ENCODE assay signal across 3 cellular contexts in genomic region chr1:90713741-90714509, GRCh38.
TF ChIP-seq lines count a peak whose summit lies in the region.

No MANE protein-coding gene starts in this region.

TF ChIP-seq in SK-N-SH treated with all-trans-retinoic acid at 6 μM for 48 hours, 23 proteins besides CTCF, POLR2A, EP300 and RAD21 (continued from another document):
- TF ChIP-seq PATZ1 (CRISPR knock-in tag; IDR thresholded peaks at IDR 0.05; ENCODE audit: borderline replicate concordance) (no peak), TSHZ2 (CRISPR knock-in tag; IDR thresholded peaks at IDR 0.05) (no peak), ZNF8 (CRISPR knock-in tag; IDR thresholded peaks at IDR 0.05) (no peak), ESRRG (CRISPR knock-in tag; IDR thresholded peaks at IDR 0.05) (no peak), ISL1 (CRISPR knock-in tag; IDR thresholded peaks at IDR 0.05) (no peak), ZFP3 (CRISPR knock-in tag; IDR thresholded peaks at IDR 0.05) (no peak), OSR1 (CRISPR knock-in tag; IDR thresholded peaks at IDR 0.05) (no peak), ZNF70 (CRISPR knock-in tag; IDR thresholded peaks at IDR 0.05) (no peak)

TF ChIP-seq in SK-N-SH, 30 proteins besides CTCF, POLR2A, EP300 and RAD21 (continued from another document):
- TF ChIP-seq ZBTB33 (IDR thresholded peaks at IDR 0.05; ENCODE audit: borderline replicate concordance, low read depth): no peak
TF ChIP-seq in SK-N-SH: peak in this region for 0.

TF ChIP-seq in WTC11, 78 proteins besides CTCF, POLR2A, EP300 and RAD21 (continued from another document):
- TF ChIP-seq ZNF671 (CRISPR knock-in tag; IDR thresholded peaks at IDR 0.05) (no peak), TP53 (CRISPR knock-in tag; IDR thresholded peaks at IDR 0.05) (no peak), FOXJ3 (CRISPR knock-in tag; IDR thresholded peaks at IDR 0.05; ENCODE audit: borderline replicate concordance) (no peak), ZNF416 (CRISPR knock-in tag; IDR thresholded peaks at IDR 0.05) (no peak), E2F5 (CRISPR knock-in tag; IDR thresholded peaks at IDR 0.05) (no peak), SMAD4 (CRISPR knock-in tag; IDR thresholded peaks at IDR 0.05) (no peak), PRDM15 (CRISPR knock-in tag; IDR thresholded peaks at IDR 0.05) (no peak), ATF6 (CRISPR knock-in tag; IDR thresholded peaks at IDR 0.05) (no peak), STAT6 (CRISPR knock-in tag; conservative IDR thresholded peaks at IDR 0.05; ENCODE audit: low read depth) (no peak), ETV6 (CRISPR knock-in tag; IDR thresholded peaks at IDR 0.05) (no peak), JAZF1 (CRISPR knock-in tag; IDR thresholded peaks at IDR 0.05) (no peak)
